ENCODE assay signal across 8 cellular contexts in genomic region chr9:33676184-33676745, GRCh38.
DNase-seq lines count a peak whose midpoint lies in the region; ATAC-seq and TF ChIP-seq lines count a peak whose summit lies in the region.
"Not testable (repeated sequence)": the region's sequence is repeated elsewhere in the genome, so short reads cannot be mapped to it uniquely, and the experiment has no call there.

No MANE protein-coding gene starts in this region.

- ATAC-seq in Panc1, result not testable (repeated sequence)

- not testable (repeated sequence) for H3K4me1 ChIP-seq in CD4-positive, alpha-beta memory T cell (ENCODE audit: insufficient read depth, low read length); Panc1 (ENCODE audit: control insufficient read depth, insufficient read depth, low read length); endocrine pancreas (ENCODE audit: control insufficient read depth, insufficient read depth, low read length); iPS-20b (ENCODE audit: insufficient read depth, low read length)

- H3K27me3 ChIP-seq in CD4-positive, alpha-beta memory T cell (ENCODE audit: insufficient read depth, low read length), result peaks cover 17% of the 10 kb centered on the region
- peaks cover 27% of the 10 kb centered on the region for H3K27me3 ChIP-seq in Panc1 (ENCODE audit: control insufficient read depth, insufficient read depth, low read length)
- H3K27me3 ChIP-seq in endocrine pancreas (ENCODE audit: control insufficient read depth, insufficient read depth, low read length); iPS-20b (ENCODE audit: insufficient read depth, low read length): not testable (repeated sequence)

- H3K9me3 ChIP-seq in CD4-positive, alpha-beta memory T cell (ENCODE audit: control insufficient read depth in 1 of 2, low read length in 2 of 2); Panc1 (ENCODE audit: control insufficient read depth, insufficient read depth, low read depth, low read length); endocrine pancreas (ENCODE audit: control insufficient read depth, low read length); iPS-20b (ENCODE audit: insufficient read depth, low read depth, low read length): not testable (repeated sequence)

- BruUV-seq in Panc1 (replicated peaks; lab: Mats Ljungman, UMichigan), result not testable (repeated sequence)

- in situ Hi-C loops in Panc1 (cut with HindIII; ENCODE audit: low pct_unique_long_range_greater_than_20kb, low sequenced_read_pairs), result not testable (repeated sequence)

- H3K27ac Mint-ChIP-seq in CD4-positive, alpha-beta memory T cell, result peak overlapping the region in 1 of 7 donors; percentile 36
- H3K27ac Mint-ChIP-seq in activated naive CD4-positive, alpha-beta T cell treated with anti-CD3 and anti-CD28 coated beads, Interleukin-2, amount 10 ng/mL, durations not matched to agents 7 days and 5 days, result not testable (repeated sequence)
- peak overlapping the region; percentile 97 for H3K27ac Mint-ChIP-seq in neural crest cell (ENCODE audit: unreplicated experiment)

- H3K4me3 Mint-ChIP-seq in CD4-positive, alpha-beta memory T cell, result peak overlapping the region; percentile 74 to 96 (median 82)
- H3K4me3 Mint-ChIP-seq in activated naive CD4-positive, alpha-beta T cell treated with anti-CD3 and anti-CD28 coated beads, Interleukin-2, amount 10 ng/mL, durations not matched to agents 7 days and 5 days, result peak overlapping the region; percentile 66
- H3K4me3 Mint-ChIP-seq in neural crest cell, result peak overlapping the region; percentile 95

- peaks cover 52 to 56% of the 10 kb centered on the region in 2 donors for H3K27me3 Mint-ChIP-seq in CD4-positive, alpha-beta memory T cell
- H3K27me3 Mint-ChIP-seq in activated naive CD4-positive, alpha-beta T cell treated with anti-CD3 and anti-CD28 coated beads, Interleukin-2, amount 10 ng/mL, durations not matched to agents 7 days and 5 days, result peaks cover 68% of the 10 kb centered on the region
- H3K27me3 Mint-ChIP-seq in neural crest cell (ENCODE audit: low read depth), result not testable (repeated sequence)

- TF ChIP-seq CTCF in Panc1 (IDR thresholded peaks at IDR 0.05); neural crest cell (conservative IDR thresholded peaks at IDR 0.05): not testable (repeated sequence)

- CTCF ChIA-PET in CD4-positive, alpha-beta memory T cell (lab: Charles Lee; ENCODE audit: partially characterized antibody); Panc1 (lab: Charles Lee): not testable (repeated sequence)
- CTCF ChIA-PET in activated naive CD4-positive, alpha-beta T cell treated with anti-CD3 and anti-CD28 coated beads, Interleukin-2, amount 10 ng/mL, durations not matched to agents 7 days and 5 days (lab: Charles Lee), result interaction anchor here (1.0 kb wide), 1 partner anchor 52 kb away, joined by 5 read pairs; no protein-coding TSS in a partner anchor

- peaks cover 5 to 12% (median 6%) of the 10 kb centered on the region in 4 donors for H3K4me1 Mint-ChIP-seq in CD4-positive, alpha-beta memory T cell
- H3K4me1 Mint-ChIP-seq in activated naive CD4-positive, alpha-beta T cell treated with anti-CD3 and anti-CD28 coated beads, Interleukin-2, amount 10 ng/mL, durations not matched to agents 7 days and 5 days, result not testable (repeated sequence)
- H3K4me1 Mint-ChIP-seq in neural crest cell, result peaks cover 31% of the 10 kb centered on the region

- H3K4me3 ChIP-seq in CD4-positive, alpha-beta memory T cell (ENCODE audit: low read length in 2 of 2), result peak overlapping the region in 1 of 2 donors; percentile 18
- peak overlapping the region; percentile 43 for H3K4me3 ChIP-seq in Jurkat, Clone E6-1 (ENCODE audit: low read length)
- H3K4me3 ChIP-seq in Panc1 (ENCODE audit: low read depth in 2 of 2, low read length in 2 of 2) (peak overlapping the region; percentile 46 to 51), endocrine pancreas (ENCODE audit: control insufficient read depth, insufficient read depth, low read length) (peak overlapping the region; percentile 72), iPS-20b (ENCODE audit: low read length) (peak overlapping the region; percentile 80)

- intact Hi-C loops in CD4-positive, alpha-beta memory T cell (cut with micrococcal nuclease); Panc1 (cut with micrococcal nuclease; ENCODE audit: unreplicated experiment): not testable (repeated sequence)

- DNase-seq in CD4-positive, alpha-beta memory T cell, result peak in 1 of 5 donors; percentile 7
- not testable (repeated sequence) for DNase-seq in Jurkat, Clone E6-1 (ENCODE audit: low read depth, low spot score); Panc1 (ENCODE audit: low read depth, low spot score); activated naive CD4-positive, alpha-beta T cell treated with anti-CD3 and anti-CD28 coated beads, Interleukin-2, amount 10 ng/mL, durations not matched to agents 7 days and 5 days; neural crest cell (ENCODE audit: low read depth, low spot score); substantia nigra (lab: John Stamatoyannopoulos, UW)

- H3K36me3 Mint-ChIP-seq in CD4-positive, alpha-beta memory T cell; activated naive CD4-positive, alpha-beta T cell treated with anti-CD3 and anti-CD28 coated beads, Interleukin-2, amount 10 ng/mL, durations not matched to agents 7 days and 5 days; neural crest cell (ENCODE audit: low read depth): not testable (repeated sequence)

- POLR2A ChIA-PET in CD4-positive, alpha-beta memory T cell (lab: Charles Lee; ENCODE audit: partially characterized antibody), result not testable (repeated sequence)
- POLR2A ChIA-PET in Panc1 (lab: Charles Lee), result interaction anchor here (0.7 kb wide), 1 partner anchor 60 kb away, joined by 3 read pairs; no protein-coding TSS in a partner anchor

- H3K9me3 Mint-ChIP-seq in CD4-positive, alpha-beta memory T cell, result peaks cover 0 to 17% (median 6%) of the 10 kb centered on the region in 8 donors
- not testable (repeated sequence) for H3K9me3 Mint-ChIP-seq in activated naive CD4-positive, alpha-beta T cell treated with anti-CD3 and anti-CD28 coated beads, Interleukin-2, amount 10 ng/mL, durations not matched to agents 7 days and 5 days; neural crest cell

- not testable (repeated sequence) for H3K9ac ChIP-seq in endocrine pancreas (ENCODE audit: control insufficient read depth, insufficient read depth, low read length)
- H3K9ac ChIP-seq in iPS-20b (ENCODE audit: low read depth, low read length), result peak overlapping the region; percentile 76; the same call in 1 of the 2 replicates

- not testable (repeated sequence) for H3K36me3 ChIP-seq in CD4-positive, alpha-beta memory T cell (ENCODE audit: insufficient read depth, low read length); Panc1 (ENCODE audit: control insufficient read depth, insufficient read depth, low read length); endocrine pancreas (ENCODE audit: control insufficient read depth, insufficient read depth, low read length); iPS-20b (ENCODE audit: insufficient read depth, low read depth, low read length)

- not testable (repeated sequence) for H3K27ac ChIP-seq in CD4-positive, alpha-beta memory T cell (ENCODE audit: low read depth, low read length); Panc1 (ENCODE audit: low read length); iPS-20b (ENCODE audit: low read length)
- peak overlapping the region; percentile 85 for H3K27ac ChIP-seq in substantia nigra (ENCODE audit: low read depth, low read length, poor library complexity, severe bottlenecking)
